In the genomic region with DNA sequence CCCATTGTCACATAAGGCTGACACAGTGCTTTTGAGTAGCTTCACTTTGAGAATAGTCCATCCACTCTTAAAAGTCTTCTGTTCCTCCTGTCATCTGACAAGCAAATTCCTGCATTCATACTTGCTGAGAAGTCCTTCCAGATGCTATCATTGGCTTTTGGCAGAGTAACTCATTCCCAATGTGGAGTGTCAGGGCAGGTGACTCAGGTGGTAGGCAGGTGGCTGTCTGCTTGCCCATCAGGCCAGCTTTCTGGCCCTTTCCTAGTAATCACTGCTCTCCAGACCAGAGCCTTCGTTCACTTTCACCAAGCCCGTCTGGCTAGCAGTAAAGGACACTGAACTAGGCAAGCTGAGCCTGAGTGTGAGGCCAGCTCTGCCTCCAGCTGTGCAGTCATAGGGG, we compare ENCODE assay signal across 14 cellular contexts.
DNase-seq lines count a peak whose midpoint lies in the region; ATAC-seq and TF ChIP-seq lines count a peak whose summit lies in the region.
"Had no signal": no experiment of that assay in that cellular context is flagged by ENCODE, and none has a peak within 500 bp of the region (broad histone marks: within the 10 kb centered on the region; RNA-seq: fewer than 3 reads in every experiment).

No MANE protein-coding gene starts in this region.

- no peaks in the 10 kb centered on the region for H4K20me1 ChIP-seq in PC-3 (ENCODE audit: low read length)
- H4K20me1 ChIP-seq in neural cell (ENCODE audit: insufficient read depth): no peaks in the 10 kb centered on the region

- no peak for ATAC-seq in PC-3
- ATAC-seq in GM19455 (IDR thresholded peaks at IDR 0.05; ENCODE audit: unreplicated experiment): no peak

- H3K9ac ChIP-seq in PC-3 (ENCODE audit: low read length): no peak overlapping the region
- H3K9ac ChIP-seq in neural cell (ENCODE audit: low read length): peak overlapping the region; percentile 9

- H3K9me2 ChIP-seq in PC-3 (replicated peaks; ENCODE audit: low read length) (no peaks in the 10 kb centered on the region), neural cell (ENCODE audit: insufficient read depth, low read length) (no peaks in the 10 kb centered on the region)

- H3K79me2 ChIP-seq in PC-3 (ENCODE audit: low read length) (no peaks in the 10 kb centered on the region), neural cell (replicated peaks; ENCODE audit: insufficient read depth, low read length) (no peaks in the 10 kb centered on the region)

- no peaks in the 10 kb centered on the region for H3K4me1 ChIP-seq in PC-3 (ENCODE audit: insufficient read depth, low read length)
- H3K4me1 ChIP-seq: BE2C had no signal

- no peak overlapping the region for H3K27ac ChIP-seq in PC-3 (ENCODE audit: low read length)
- H3K27ac ChIP-seq in epithelial cell of prostate: peak overlapping the region; percentile 39
- H3K27ac ChIP-seq in neural cell (ENCODE audit: low read length): no peak overlapping the region
- H3K27ac ChIP-seq: C4-2B had no signal

- H3K36me3 ChIP-seq in PC-3 (ENCODE audit: low read depth, low read length): no peaks in the 10 kb centered on the region
- H3K36me3 ChIP-seq in neural cell (ENCODE audit: insufficient read depth, low read length): no peaks in the 10 kb centered on the region
- H3K36me3 ChIP-seq: BE2C had no signal

- no peaks in the 10 kb centered on the region for H3K9me3 ChIP-seq in PC-3 (ENCODE audit: low read length)
- H3K9me3 ChIP-seq in neural cell (ENCODE audit: low read length): no peaks in the 10 kb centered on the region
- H3K9me3 ChIP-seq: BE2C had no signal

- DNase-seq in DMS53 treated with DMSO at 0.1 percent for 48 hours (lab: John Stamatoyannopoulos, UW; ENCODE audit: unreplicated experiment) (peak; percentile 29), PC-3 (peak; percentile 39), epithelial cell of prostate (ENCODE audit: low read depth, low spot score) (no peak), NCI-H510A treated with DMSO at 0.1 percent for 48 hours (lab: John Stamatoyannopoulos, UW) (no peak)
- no peak for DNase-seq in effector CD4-positive, alpha-beta T cell
- DNase-seq: BE2C; CD4-positive, alpha-beta memory T cell; DND-41; GDM1; GOT3; H9 had no signal

- TF ChIP-seq CTCF in PC-3 (conservative IDR thresholded peaks at IDR 0.05; ENCODE audit: low read depth, low read length): no peak
- no peak for TF ChIP-seq CTCF in neural cell (IDR thresholded peaks at IDR 0.05; ENCODE audit: poor library complexity, severe bottlenecking)

- peaks cover 29% of the 10 kb centered on the region for H3K27me3 ChIP-seq in PC-3 (ENCODE audit: low read length)
- no peaks in the 10 kb centered on the region for H3K27me3 ChIP-seq in neural cell (ENCODE audit: insufficient read depth, low read depth, low read length)
- H3K27me3 ChIP-seq: BE2C had no signal

- no TSS peak for BruUV-seq in PC-3 (replicated peaks; lab: Mats Ljungman, UMichigan)

- no peak for TF ChIP-seq EP300 in neural cell (conservative IDR thresholded peaks at IDR 0.05; ENCODE audit: poor library complexity, severe bottlenecking)

- H3F3A ChIP-seq in PC-3 (ENCODE audit: low read length, unreplicated experiment) (no peaks in the 10 kb centered on the region), neural cell (ENCODE audit: insufficient read depth, low read length, poor library complexity, severe bottlenecking) (no peaks in the 10 kb centered on the region)

- H3K4me3 ChIP-seq in PC-3 (ENCODE audit: low read length) (no peak overlapping the region), neural cell (ENCODE audit: low read length) (no peak overlapping the region)

- no peak for TF ChIP-seq RAD21 in neural cell (conservative IDR thresholded peaks at IDR 0.05)

- CTCF ChIA-PET in PC-3 (lab: Charles Lee): no interaction called here

- intact Hi-C loops in PC-3 (cut with micrococcal nuclease): no loop called here

- no peak overlapping the region for H2AFZ ChIP-seq in PC-3 (ENCODE audit: low read length)
- no peak overlapping the region for H2AFZ ChIP-seq in neural cell (ENCODE audit: low read depth, low read length)

- no peak overlapping the region for H3K4me2 ChIP-seq in PC-3 (ENCODE audit: low read length)
- H3K4me2 ChIP-seq in neural cell (ENCODE audit: low read length): no peak overlapping the region

- POLR2A ChIA-PET in PC-3 (lab: Charles Lee; ENCODE audit: unreplicated experiment): no interaction called here

TF ChIP-seq in neural cell, 6 proteins besides CTCF, POLR2A, EP300 and RAD21:
- TF ChIP-seq TAF1 (IDR thresholded peaks at IDR 0.05; ENCODE audit: low read depth) (no peak), SMC3 (conservative IDR thresholded peaks at IDR 0.05; ENCODE audit: poor library complexity) (no peak), MXI1 (conservative IDR thresholded peaks at IDR 0.05; ENCODE audit: poor library complexity, severe bottlenecking) (no peak), POLR2AphosphoS5 (IDR thresholded peaks at IDR 0.05) (no peak), EZH2 (IDR thresholded peaks at IDR 0.05; ENCODE audit: borderline replicate concordance, insufficient read depth, low read length, poor library complexity, severe bottlenecking) (no peak)
- TF ChIP-seq, protein P1, sequence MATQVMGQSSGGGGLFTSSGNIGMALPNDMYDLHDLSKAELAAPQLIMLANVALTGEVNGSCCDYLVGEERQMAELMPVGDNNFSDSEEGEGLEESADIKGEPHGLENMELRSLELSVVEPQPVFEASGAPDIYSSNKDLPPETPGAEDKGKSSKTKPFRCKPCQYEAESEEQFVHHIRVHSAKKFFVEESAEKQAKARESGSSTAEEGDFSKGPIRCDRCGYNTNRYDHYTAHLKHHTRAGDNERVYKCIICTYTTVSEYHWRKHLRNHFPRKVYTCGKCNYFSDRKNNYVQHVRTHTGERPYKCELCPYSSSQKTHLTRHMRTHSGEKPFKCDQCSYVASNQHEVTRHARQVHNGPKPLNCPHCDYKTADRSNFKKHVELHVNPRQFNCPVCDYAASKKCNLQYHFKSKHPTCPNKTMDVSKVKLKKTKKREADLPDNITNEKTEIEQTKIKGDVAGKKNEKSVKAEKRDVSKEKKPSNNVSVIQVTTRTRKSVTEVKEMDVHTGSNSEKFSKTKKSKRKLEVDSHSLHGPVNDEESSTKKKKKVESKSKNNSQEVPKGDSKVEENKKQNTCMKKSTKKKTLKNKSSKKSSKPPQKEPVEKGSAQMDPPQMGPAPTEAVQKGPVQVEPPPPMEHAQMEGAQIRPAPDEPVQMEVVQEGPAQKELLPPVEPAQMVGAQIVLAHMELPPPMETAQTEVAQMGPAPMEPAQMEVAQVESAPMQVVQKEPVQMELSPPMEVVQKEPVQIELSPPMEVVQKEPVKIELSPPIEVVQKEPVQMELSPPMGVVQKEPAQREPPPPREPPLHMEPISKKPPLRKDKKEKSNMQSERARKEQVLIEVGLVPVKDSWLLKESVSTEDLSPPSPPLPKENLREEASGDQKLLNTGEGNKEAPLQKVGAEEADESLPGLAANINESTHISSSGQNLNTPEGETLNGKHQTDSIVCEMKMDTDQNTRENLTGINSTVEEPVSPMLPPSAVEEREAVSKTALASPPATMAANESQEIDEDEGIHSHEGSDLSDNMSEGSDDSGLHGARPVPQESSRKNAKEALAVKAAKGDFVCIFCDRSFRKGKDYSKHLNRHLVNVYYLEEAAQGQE (IDR thresholded peaks at IDR 0.05; ENCODE audit: borderline replicate concordance): no peak

Comparison
In these comparisons a context has a peak if more than half of its experiments do, and no peak if none do; other contexts are left out.
1. DNase-seq: peak in DMS53 treated with DMSO at 0.1 percent for 48 hours (single experiment) and PC-3 (single experiment); none in epithelial cell of prostate (single experiment), NCI-H510A treated with DMSO at 0.1 percent for 48 hours (single experiment) and effector CD4-positive, alpha-beta T cell (single experiment).